9 cellular contexts compared by ENCODE assay signal in genomic region chrX:21974011-21974385, GRCh38. TPM values are rescaled to one million over a fixed set of nuclear protein-coding genes. Genes with fewer than 3 reads are reported as not detected.
A peak's percentile ranks its signal among the peaks of the same experiment; 100 is the strongest.
DNase-seq lines count a peak whose midpoint lies in the region; ATAC-seq, FAIRE-seq and TF ChIP-seq lines count a peak whose summit lies in the region.
"Had no signal": no experiment of that assay in that cellular context is flagged by ENCODE, and none has a peak within 500 bp of the region (broad histone marks: within the 10 kb centered on the region; RNA-seq: fewer than 3 reads in every experiment).

No MANE protein-coding gene starts in this region.

- H3K9me3 Mint-ChIP-seq in IgD-negative memory B cell, result no peaks in the 10 kb centered on the region
- H3K9me3 Mint-ChIP-seq: dendritic cell treated with granulocyte-macrophage colony-stimulating factor and Interleukin-4, amounts not matched to agents 40 ng/mL and 50 ng/mL, for 4 days had no signal

- peak overlapping the region; percentile 53 to 95 (median 58) for H3K27ac Mint-ChIP-seq in IgD-negative memory B cell
- H3K27ac Mint-ChIP-seq: dendritic cell treated with granulocyte-macrophage colony-stimulating factor and Interleukin-4, amounts not matched to agents 40 ng/mL and 50 ng/mL, for 4 days had no signal

- no peaks in the 10 kb centered on the region for H3K9me3 ChIP-seq in hepatocyte (ENCODE audit: low read depth)

- no peak for TF ChIP-seq CTCF in hepatocyte (IDR thresholded peaks at IDR 0.05; ENCODE audit: poor library complexity)

- no peaks in the 10 kb centered on the region for H3K27me3 Mint-ChIP-seq in IgD-negative memory B cell
- H3K27me3 Mint-ChIP-seq: dendritic cell treated with granulocyte-macrophage colony-stimulating factor and Interleukin-4, amounts not matched to agents 40 ng/mL and 50 ng/mL, for 4 days had no signal

- H3K79me2 ChIP-seq in hepatocyte, result no peaks in the 10 kb centered on the region

- ATAC-seq in GM21526 (IDR thresholded peaks at IDR 0.05; ENCODE audit: low FRiP score, unreplicated experiment), result peak; percentile 73

- 50% methylated on average over 2 of the region's 2 CpGs for WGBS in hepatocyte (ENCODE audit: low lambda C conversion rate, missing lambda C conversion rate)

- peak overlapping the region; percentile 44 for H3K4me2 ChIP-seq in hepatocyte

- no peak overlapping the region for H3K4me3 ChIP-seq in hepatocyte

- no peak overlapping the region for H2AFZ ChIP-seq in hepatocyte

- DNase-seq in GM12891 (ENCODE audit: insufficient read length, low spot score), result no peak
- DNase-seq in hepatocyte (ENCODE audit: low spot score), result peak; percentile 29
- no peak for DNase-seq in stimulated activated naive CD4-positive, alpha-beta T cell treated with Interleukin-2 at 50 U/mL for 16 hours (lab: John Stamatoyannopoulos, UW)
- DNase-seq in hepatic stellate cell (ENCODE audit: low spot score), result no peak
- no peak for DNase-seq in NCI-H146 treated with DMSO at 0.1 percent for 48 hours (lab: John Stamatoyannopoulos, UW; ENCODE audit: unreplicated experiment)
- no peak for DNase-seq in NCI-H2081 treated with DMSO at 0.1 percent for 48 hours (lab: John Stamatoyannopoulos, UW)

- H3K36me3 Mint-ChIP-seq in IgD-negative memory B cell, result peaks cover 2% of the 10 kb centered on the region

- H3K4me3 Mint-ChIP-seq in IgD-negative memory B cell, result peak overlapping the region; percentile 41 to 90 (median 63)
- H3K4me3 Mint-ChIP-seq: dendritic cell treated with granulocyte-macrophage colony-stimulating factor and Interleukin-4, amounts not matched to agents 40 ng/mL and 50 ng/mL, for 4 days had no signal

- peak; percentile 63 for FAIRE-seq in GM12891 (lab: Jason Lieb, UNC)

- H3K4me1 Mint-ChIP-seq in IgD-negative memory B cell, result peaks cover 8 to 19% (median 14%) of the 10 kb centered on the region in 3 donors

- H3K4me1 ChIP-seq in hepatocyte (ENCODE audit: insufficient read depth), result peaks cover 6% of the 10 kb centered on the region

- H3K9me2 ChIP-seq in hepatocyte (replicated peaks; ENCODE audit: insufficient read depth), result no peaks in the 10 kb centered on the region

- H3K36me3 ChIP-seq in hepatocyte (replicated peaks; ENCODE audit: insufficient read depth, low read depth), result no peaks in the 10 kb centered on the region

- peak overlapping the region; percentile 78 for H3K27ac ChIP-seq in hepatocyte

- TF ChIP-seq POLR2A in GM12891 (IDR thresholded peaks at IDR 0.05; ENCODE audit: low read depth, low read length), result no peak

- no peaks in the 10 kb centered on the region for H4K20me1 ChIP-seq in hepatocyte (ENCODE audit: insufficient read depth, poor library complexity, severe bottlenecking)

- H3K27me3 ChIP-seq in hepatocyte, result no peaks in the 10 kb centered on the region

TF ChIP-seq in GM12891, 5 proteins besides CTCF, POLR2A, EP300 and RAD21:
- TF ChIP-seq SPI1 (IDR thresholded peaks at IDR 0.05; ENCODE audit: low read depth, low read length) (peak; percentile 65), POLR2AphosphoS5 (IDR thresholded peaks at IDR 0.05; ENCODE audit: low read depth, low read length) (no peak)

RNA-seq across cellular contexts. Expression of gene SMS, which starts 33.5 kb away (rescaled TPM):
- polyA plus RNA-seq in GM12891 (2012; ENCODE audit: low read depth, missing spikeins), result 86.2 TPM
- 53.0 TPM for polyA plus RNA-seq in IgD-negative memory B cell
- 62.3 and 70.1 TPM in 2 replicates for total RNA-seq in hepatocyte
- polyA plus RNA-seq in hepatocyte, result 76.6 and 80.9 TPM in 2 replicates

RNA-seq across cellular contexts. Expression of gene PHEX, which starts 58.1 kb away (rescaled TPM):
- polyA plus RNA-seq in GM12891 (2012; ENCODE audit: low read depth, missing spikeins), result 0.09 TPM
- polyA plus RNA-seq in IgD-negative memory B cell (0.11 TPM), hepatocyte (0.05 and 0.16 TPM in 2 replicates)
- total RNA-seq in hepatocyte, result 0.27 and 0.84 TPM in 2 replicates
